ENCODE assay signal across 8 cellular contexts in genomic region chr16:47037396-47037745, GRCh38.
A peak's percentile ranks its signal among the peaks of the same experiment; 100 is the strongest.
DNase-seq lines count a peak whose midpoint lies in the region; ATAC-seq and TF ChIP-seq lines count a peak whose summit lies in the region.

No MANE protein-coding gene starts in this region.

- in situ Hi-C loops in KBM-7 (cut with MboI; ENCODE audit: low pct_unique_long_range_greater_than_20kb, low sequenced_read_pairs), result no loop called here

- TF ChIP-seq CTCF in DND-41 (IDR thresholded peaks at IDR 0.05; ENCODE audit: borderline replicate concordance, extremely low read depth, low read length, poor library complexity, severe bottlenecking), result no peak
- no peak for TF ChIP-seq CTCF in retinal pigment epithelial cell (conservative IDR thresholded peaks at IDR 0.05; ENCODE audit: low read depth, low read length)

- intact Hi-C loops in activated T-helper 1 cell treated with anti-CD3 and anti-CD28 coated beads, Interleukin-12 subunit alpha, Interleukin-12 subunit beta, Interleukin-2, Interleukin-4 antibody, amounts not matched to agents 30 ng/mL and 10 ng/mL and 1 ng/mL, durations not matched to agents 14 hours and 24 hours and 36 hours (cut with micrococcal nuclease), result loop anchor here (1.0 to 5.0 kb wide), 10 partner anchors 19 to 1127 kb away; partner anchors contain the start of genes ITFG1, ORC6, PHKB and VPS35
- intact Hi-C loops in cardiac septum (cut with DNase I), result loop anchor here (5.0 kb wide), 2 partner anchors 105 to 1120 kb away; partner anchors contain the start of genes ABCC12 and NETO2

- peak overlapping the region; percentile 62 for H3K9ac ChIP-seq in DND-41 (ENCODE audit: low read depth, low read length)

- peak overlapping the region; percentile 81 for H3K4me3 Mint-ChIP-seq in activated T-helper 1 cell treated with anti-CD3 and anti-CD28 coated beads, Interleukin-12 subunit alpha, Interleukin-12 subunit beta, Interleukin-2, Interleukin-4 antibody, amounts not matched to agents 30 ng/mL and 10 ng/mL and 1 ng/mL, durations not matched to agents 14 hours and 24 hours and 36 hours

- no peaks in the 10 kb centered on the region for H3K36me3 ChIP-seq in DND-41 (ENCODE audit: insufficient read depth, low read length)

- peak overlapping the region; percentile 76 for H2AFZ ChIP-seq in DND-41 (ENCODE audit: low read depth, low read length)

- H3K79me2 ChIP-seq in DND-41 (ENCODE audit: insufficient read depth, low read length), result no peaks in the 10 kb centered on the region

- H4K20me1 ChIP-seq in DND-41 (ENCODE audit: insufficient read depth, low read length), result no peaks in the 10 kb centered on the region

- H3K4me3 ChIP-seq in DND-41 (ENCODE audit: low read depth in 1 of 2, low read length in 2 of 2) (peak overlapping the region; percentile 31 to 60; a peak in 3 of 4 replicates), retinal pigment epithelial cell (ENCODE audit: low read length) (peak overlapping the region; percentile 57)

- peaks cover 13% of the 10 kb centered on the region for H3K4me1 ChIP-seq in DND-41 (ENCODE audit: insufficient read depth, low read length)

- H3K27me3 Mint-ChIP-seq in activated T-helper 1 cell treated with anti-CD3 and anti-CD28 coated beads, Interleukin-12 subunit alpha, Interleukin-12 subunit beta, Interleukin-2, Interleukin-4 antibody, amounts not matched to agents 30 ng/mL and 10 ng/mL and 1 ng/mL, durations not matched to agents 14 hours and 24 hours and 36 hours (ENCODE audit: insufficient read depth), result peaks cover 14% of the 10 kb centered on the region

- ATAC-seq in DND-41 (ENCODE audit: insufficient read depth, low read depth), result peak; percentile 34; the same call in 2 of the 3 replicates
- ATAC-seq in GM21529 (IDR thresholded peaks at IDR 0.05; ENCODE audit: unreplicated experiment), result peak; percentile 44

- no peaks in the 10 kb centered on the region for H3K9me3 Mint-ChIP-seq in activated T-helper 1 cell treated with anti-CD3 and anti-CD28 coated beads, Interleukin-12 subunit alpha, Interleukin-12 subunit beta, Interleukin-2, Interleukin-4 antibody, amounts not matched to agents 30 ng/mL and 10 ng/mL and 1 ng/mL, durations not matched to agents 14 hours and 24 hours and 36 hours

- no peaks in the 10 kb centered on the region for H3K9me3 ChIP-seq in DND-41 (ENCODE audit: insufficient read depth, low read length, severe bottlenecking)

- peaks cover under 1% of the 10 kb centered on the region for H3K4me1 Mint-ChIP-seq in activated T-helper 1 cell treated with anti-CD3 and anti-CD28 coated beads, Interleukin-12 subunit alpha, Interleukin-12 subunit beta, Interleukin-2, Interleukin-4 antibody, amounts not matched to agents 30 ng/mL and 10 ng/mL and 1 ng/mL, durations not matched to agents 14 hours and 24 hours and 36 hours (ENCODE audit: low read depth)

- DNase-seq in DND-41, result peak; percentile 34
- peak; percentile 43 for DNase-seq in KBM-7
- DNase-seq in activated T-helper 1 cell treated with anti-CD3 and anti-CD28 coated beads, Interleukin-12 subunit alpha, Interleukin-12 subunit beta, Interleukin-2, Interleukin-4 antibody, amounts not matched to agents 30 ng/mL and 10 ng/mL and 1 ng/mL, durations not matched to agents 14 hours and 24 hours and 36 hours (ENCODE audit: low spot score), result no peak
- peak; percentile 77 for DNase-seq in cardiac septum (ENCODE audit: low spot score)
- DNase-seq in retinal pigment epithelial cell (ENCODE audit: low read depth), result no peak
- no peak for DNase-seq in GM19240 (ENCODE audit: insufficient read length, low spot score)
- no peak for DNase-seq in A172 (ENCODE audit: low spot score)

- H3K4me2 ChIP-seq in DND-41 (ENCODE audit: insufficient read depth, low read length), result peak overlapping the region; percentile 64

- no peak overlapping the region for H3K27ac ChIP-seq in DND-41 (ENCODE audit: low read length)

- no peaks in the 10 kb centered on the region for H3K36me3 Mint-ChIP-seq in activated T-helper 1 cell treated with anti-CD3 and anti-CD28 coated beads, Interleukin-12 subunit alpha, Interleukin-12 subunit beta, Interleukin-2, Interleukin-4 antibody, amounts not matched to agents 30 ng/mL and 10 ng/mL and 1 ng/mL, durations not matched to agents 14 hours and 24 hours and 36 hours (ENCODE audit: low read depth)

- peak overlapping the region; percentile 29 for H3K27ac Mint-ChIP-seq in activated T-helper 1 cell treated with anti-CD3 and anti-CD28 coated beads, Interleukin-12 subunit alpha, Interleukin-12 subunit beta, Interleukin-2, Interleukin-4 antibody, amounts not matched to agents 30 ng/mL and 10 ng/mL and 1 ng/mL, durations not matched to agents 14 hours and 24 hours and 36 hours

- H3K27me3 ChIP-seq in DND-41 (ENCODE audit: insufficient read depth, low read length, poor library complexity), result peaks cover 6% of the 10 kb centered on the region

Comparison
In these comparisons a context has a peak if more than half of its experiments do, and no peak if none do; other contexts are left out.
1. DNase-seq: peak in DND-41 (single experiment), KBM-7 (single experiment) and cardiac septum (single experiment); none in activated T-helper 1 cell treated with anti-CD3 and anti-CD28 coated beads, Interleukin-12 subunit alpha, Interleukin-12 subunit beta, Interleukin-2, Interleukin-4 antibody, amounts not matched to agents 30 ng/mL and 10 ng/mL and 1 ng/mL, durations not matched to agents 14 hours and 24 hours and 36 hours (single experiment), retinal pigment epithelial cell (single experiment), GM19240 (single experiment) and A172 (single experiment).